ENCODE assay signal across 12 cellular contexts in the genomic region with DNA sequence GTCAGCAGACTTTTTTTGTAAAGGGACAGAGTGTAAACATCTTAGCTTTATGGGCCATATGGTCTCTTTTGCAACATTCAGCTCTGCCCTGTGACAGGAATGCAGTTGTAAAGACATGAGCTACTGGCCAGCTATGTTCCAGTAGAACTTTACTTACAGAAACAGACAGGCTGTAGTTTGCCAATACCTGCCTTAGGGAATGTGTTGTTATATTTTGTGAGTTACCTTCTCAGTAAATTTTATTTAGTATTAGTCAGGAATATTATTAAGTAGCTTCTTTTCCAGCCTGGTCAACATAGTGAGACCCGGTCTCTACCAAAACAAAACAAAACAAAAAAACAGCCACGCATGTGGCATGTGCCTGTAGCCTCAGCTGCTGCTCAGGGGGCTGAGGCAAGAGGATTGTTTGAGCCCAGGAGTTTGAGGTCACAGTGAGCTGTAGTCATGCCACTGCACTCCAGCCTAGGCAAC. TPM values are rescaled to one million over a fixed set of nuclear protein-coding genes. Genes with fewer than 3 reads are reported as not detected.
DNase-seq lines count a peak whose midpoint lies in the region; ATAC-seq and TF ChIP-seq lines count a peak whose summit lies in the region.
"Had no signal": no experiment of that assay in that cellular context is flagged by ENCODE, and none has a peak within 500 bp of the region (broad histone marks: within the 10 kb centered on the region; RNA-seq: fewer than 3 reads in every experiment).

No MANE protein-coding gene starts in this region.

- peaks cover 5% of the 10 kb centered on the region for H3K4me1 Mint-ChIP-seq in activated T-helper 17 cell treated with anti-CD3 and anti-CD28 coated beads, Interleukin-2, amount 50 U/mL, for 72 hours

- peak overlapping the region; percentile 47 for H3K27ac Mint-ChIP-seq in activated T-helper 17 cell treated with anti-CD3 and anti-CD28 coated beads, Interleukin-2, amount 50 U/mL, for 72 hours

- H3K4me3 ChIP-seq in gastroesophageal sphincter = no peak overlapping the region
- H3K4me3 ChIP-seq in Karpas-422 (ENCODE audit: low read length) = no peak overlapping the region

- no peaks in the 10 kb centered on the region for H3K27me3 Mint-ChIP-seq in activated T-helper 17 cell treated with anti-CD3 and anti-CD28 coated beads, Interleukin-2, amount 50 U/mL, for 72 hours

- no peaks in the 10 kb centered on the region for H3K9me3 Mint-ChIP-seq in activated T-helper 17 cell treated with anti-CD3 and anti-CD28 coated beads, Interleukin-2, amount 50 U/mL, for 72 hours

- DNase-seq in GM03348 (ENCODE audit: low spot score) = peak; percentile 26
- DNase-seq in renal cortical epithelial cell (ENCODE audit: low read depth) = peak; percentile 61
- no peak for DNase-seq in A172 (ENCODE audit: low spot score)
- DNase-seq in NCI-H2227 (lab: John Stamatoyannopoulos, UW; ENCODE audit: unreplicated experiment) = no peak
- DNase-seq in Karpas-422 = no peak
- DNase-seq: COR-L47; effector CD8-positive, alpha-beta T cell; RPMI8226 had no signal

- peak overlapping the region; percentile 67 to 87 (median 82) for H3K27ac ChIP-seq in gastroesophageal sphincter
- no peak overlapping the region for H3K27ac ChIP-seq in Karpas-422 (ENCODE audit: low read length)

- H3K36me3 Mint-ChIP-seq in activated T-helper 17 cell treated with anti-CD3 and anti-CD28 coated beads, Interleukin-2, amount 50 U/mL, for 72 hours (ENCODE audit: low read depth) = peaks cover 85% of the 10 kb centered on the region

- peaks cover 6% of the 10 kb centered on the region; the same call in 1 of the 2 replicates for H4K20me1 ChIP-seq in Karpas-422 (ENCODE audit: insufficient read depth, low read depth, low read length)

- H3K79me2 ChIP-seq in Karpas-422 (ENCODE audit: low read length) = peaks cover 12% of the 10 kb centered on the region

- no peaks in the 10 kb centered on the region for H3K9me3 ChIP-seq in gastroesophageal sphincter
- H3K9me3 ChIP-seq in Karpas-422 (ENCODE audit: low read length) = no peaks in the 10 kb centered on the region

- TF ChIP-seq EP300 in gastroesophageal sphincter (IDR thresholded peaks at IDR 0.05) = no peak

- 49 to 56% methylated on average over 2 of the region's 2 CpGs for WGBS in gastroesophageal sphincter (ENCODE audit: low coverage in 1 of 2), 2 donors

- no peak overlapping the region for H3K4me2 ChIP-seq in Karpas-422 (ENCODE audit: low read depth, low read length, poor library complexity, severe bottlenecking)

- no peaks in the 10 kb centered on the region for H3K9me2 ChIP-seq in Karpas-422 (replicated peaks; ENCODE audit: insufficient read depth, low read length)

- H3K4me3 Mint-ChIP-seq in activated T-helper 17 cell treated with anti-CD3 and anti-CD28 coated beads, Interleukin-2, amount 50 U/mL, for 72 hours = no peak overlapping the region

- H3K27me3 ChIP-seq in gastroesophageal sphincter (no peaks in the 10 kb centered on the region), Karpas-422 (ENCODE audit: low read length) (no peaks in the 10 kb centered on the region)

- no peak overlapping the region for H3K9ac ChIP-seq in Karpas-422 (ENCODE audit: low read length)

- TF ChIP-seq POLR2A in gastroesophageal sphincter (IDR thresholded peaks at IDR 0.05) = no peak

- H3K36me3 ChIP-seq in gastroesophageal sphincter = peaks cover 0 to 42% of the 10 kb centered on the region in 2 donors
- H3K36me3 ChIP-seq in Karpas-422 (ENCODE audit: insufficient read depth, low read length) = peaks cover 11% of the 10 kb centered on the region; the same call in 1 of the 2 replicates

- no peak for ATAC-seq in activated T-helper 17 cell treated with anti-CD3 and anti-CD28 coated beads, Interleukin-2, amount 50 U/mL, for 72 hours (replicated peaks)
- peak; percentile 67 for ATAC-seq in gastroesophageal sphincter
- ATAC-seq in HG03457 (IDR thresholded peaks at IDR 0.05; ENCODE audit: unreplicated experiment) = no peak
- ATAC-seq: activated CD4-positive, CD25-positive, alpha-beta regulatory T cell treated with anti-CD3 and anti-CD28 coated beads, Interleukin-2, amount 50 U/mL, for 24 hours had no signal

- H2AFZ ChIP-seq in Karpas-422 (ENCODE audit: low read length) = no peak overlapping the region

- TF ChIP-seq CTCF in gastroesophageal sphincter (IDR thresholded peaks at IDR 0.05) = no peak

- H3K4me1 ChIP-seq in gastroesophageal sphincter (peaks cover 10 to 61% (median 17%) of the 10 kb centered on the region in 3 donors), Karpas-422 (ENCODE audit: low read length) (peaks cover 32% of the 10 kb centered on the region)

RNA-seq across cellular contexts. Expression of a gene that starts 48.8 kb away (rescaled TPM):
- 10 to 100 TPM; 58.2 to 63.4 TPM for total RNA-seq in activated T-helper 17 cell treated with anti-CD3 and anti-CD28 coated beads, Interleukin-2, amount 50 U/mL, for 72 hours
- total RNA-seq in gastroesophageal sphincter (10 to 100 TPM; 31.1 to 48.6 (median 43.0) TPM), renal cortical epithelial cell (91.8 and 102 TPM in 2 replicates)
- total RNA-seq in A172 (2014; rRNA removed; shearing (Covaris generic)) = 12.2 and 17.0 TPM in 2 replicates
- total RNA-seq in Karpas-422 (2014; rRNA removed; shearing (Covaris generic); ENCODE audit: low replicate concordance) = 24.8 and 48.7 TPM in 2 replicates

RNA-seq across cellular contexts. Expression of a gene that starts 48.9 kb away (rescaled TPM):
- total RNA-seq in activated T-helper 17 cell treated with anti-CD3 and anti-CD28 coated beads, Interleukin-2, amount 50 U/mL, for 72 hours = not detected
- total RNA-seq in gastroesophageal sphincter (not detected), renal cortical epithelial cell (not detected in 2 replicates)
- total RNA-seq in A172 (2014; rRNA removed; shearing (Covaris generic)) = not detected in 2 replicates
- not detected in 2 replicates for total RNA-seq in Karpas-422 (2014; rRNA removed; shearing (Covaris generic); ENCODE audit: low replicate concordance)

Comparison
In these comparisons a context has a peak if more than half of its experiments do, and no peak if none do; other contexts are left out.
1. DNase-seq: peak in GM03348 (single experiment) and renal cortical epithelial cell (single experiment); none in A172 (single experiment), NCI-H2227 (single experiment) and Karpas-422 (single experiment).